ENCODE assay signal across 11 cellular contexts in the genomic region with DNA sequence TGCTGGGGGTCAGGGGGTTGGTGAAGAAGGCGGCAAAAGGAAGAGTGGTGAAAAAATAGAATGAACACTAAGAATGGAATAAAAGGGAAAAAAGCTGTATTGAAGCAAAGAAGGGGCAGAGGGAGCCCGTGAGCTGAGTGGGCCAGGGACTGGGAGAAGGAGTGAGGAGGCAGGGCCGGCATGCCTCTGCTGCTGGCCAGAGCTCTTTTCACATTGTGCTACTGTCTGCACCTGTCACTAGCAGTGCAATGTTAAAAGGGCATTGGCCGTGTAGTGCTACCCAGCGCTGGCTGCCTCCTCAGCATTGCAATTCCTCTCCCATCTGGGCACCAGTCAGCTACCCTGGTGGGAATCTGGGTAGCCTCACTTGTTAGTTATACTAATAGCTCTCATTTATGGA. TPM values are rescaled to one million over a fixed set of nuclear protein-coding genes. Genes with fewer than 3 reads are reported as not detected.
DNase-seq lines count a peak whose midpoint lies in the region; ATAC-seq and TF ChIP-seq lines count a peak whose summit lies in the region.
"Had no signal": no experiment of that assay in that cellular context is flagged by ENCODE, and none has a peak within 500 bp of the region (broad histone marks: within the 10 kb centered on the region; RNA-seq: fewer than 3 reads in every experiment).

No MANE protein-coding gene starts in this region.

- peaks cover 16% of the 10 kb centered on the region for H3K4me1 ChIP-seq in HAP-1

- ATAC-seq in GM19023 (IDR thresholded peaks at IDR 0.05; ENCODE audit: unreplicated experiment): no peak
- no peak for ATAC-seq in HG03097 (IDR thresholded peaks at IDR 0.05; ENCODE audit: low FRiP score, unreplicated experiment)
- ATAC-seq in HG03457 (IDR thresholded peaks at IDR 0.05; ENCODE audit: unreplicated experiment): no peak
- ATAC-seq: activated T-helper 17 cell treated with anti-CD3 and anti-CD28 coated beads, Interleukin-2, amount 50 U/mL, for 72 hours had no signal

- in situ Hi-C loops in HAP-1 (cut with MboI; ENCODE audit: low sequenced_read_pairs): loop anchor here (5.0 kb wide), 1 partner anchor 74 kb away; a partner anchor contains a TSS

- H3K27me3 ChIP-seq in HAP-1 (ENCODE audit: low read depth): no peaks in the 10 kb centered on the region
- peaks cover 6% of the 10 kb centered on the region for H3K27me3 ChIP-seq in kidney epithelial cell (ENCODE audit: control insufficient read depth, insufficient read depth, low read length)
- H3K27me3 ChIP-seq: testis had no signal

- H3K36me3 ChIP-seq in HAP-1 (replicated peaks) (peaks cover 13% of the 10 kb centered on the region), kidney epithelial cell (ENCODE audit: control insufficient read depth, insufficient read depth, low read length) (no peaks in the 10 kb centered on the region)
- H3K36me3 ChIP-seq: gastrocnemius medialis had no signal

- H3K4me3 ChIP-seq in HAP-1 (no peak overlapping the region), WI38 (ENCODE audit: low read depth, low read length) (no peak overlapping the region), kidney epithelial cell (ENCODE audit: low read depth, low read length) (no peak overlapping the region)
- H3K4me3 ChIP-seq: gastrocnemius medialis, testis had no signal

- TF ChIP-seq CTCF in AG09319 (IDR thresholded peaks at IDR 0.05; ENCODE audit: low read depth, low read length) (peak; percentile 50), WI38 (IDR thresholded peaks at IDR 0.05; ENCODE audit: low read depth, low read length) (0 out of 2 replicates have a peak, but pooled peaks have one; percentile 4), kidney epithelial cell (IDR thresholded peaks at IDR 0.05; ENCODE audit: insufficient read depth, low read length, poor library complexity, severe bottlenecking) (peak; percentile 45)

- H3K9me3 ChIP-seq in HAP-1: no peaks in the 10 kb centered on the region; the same call in 1 of the 2 replicates
- H3K9me3 ChIP-seq: gastrocnemius medialis, testis had no signal

- DNase-seq in AG09319 (ENCODE audit: extremely low read depth, low read depth): no peak
- peak; percentile 35 to 64 for DNase-seq in HAP-1 (ENCODE audit: low spot score in 2 of 2)
- DNase-seq in kidney epithelial cell (ENCODE audit: low read depth): no peak
- no peak for DNase-seq in stimulated activated CD4-positive, alpha-beta T cell treated with anti-CD3 and anti-CD28 coated beads, Interleukin-1b, Interleukin-23, amount 100 ng/mL, for 48 hours
- DNase-seq: testis had no signal

RNA-seq across cellular contexts. Expression of a gene that starts 8.7 kb away (rescaled TPM):
- total RNA-seq in kidney epithelial cell: 1.4 TPM in 1 of 2 replicates, not detected in the other

RNA-seq across cellular contexts. Expression of a gene that starts 16.6 kb away (rescaled TPM):
- 17.7 and 20.7 TPM in 2 replicates for total RNA-seq in kidney epithelial cell

RNA-seq across cellular contexts. Expression of a gene that starts 26.9 kb away (rescaled TPM):
- 62.4 and 69.2 TPM in 2 replicates for total RNA-seq in kidney epithelial cell

RNA-seq across cellular contexts. Expression of a gene that starts 43.5 kb away (rescaled TPM):
- total RNA-seq in kidney epithelial cell: 18.2 and 21.6 TPM in 2 replicates
- total RNA-seq: activated T-helper 17 cell treated with anti-CD3 and anti-CD28 coated beads, Interleukin-2, amount 50 U/mL, for 72 hours had no signal

Comparison
In these comparisons a context has a peak if more than half of its experiments do, and no peak if none do; other contexts are left out.
1. DNase-seq: peak in HAP-1 (2 of 2); none in AG09319 (single experiment), kidney epithelial cell (single experiment) and stimulated activated CD4-positive, alpha-beta T cell treated with anti-CD3 and anti-CD28 coated beads, Interleukin-1b, Interleukin-23, amount 100 ng/mL, for 48 hours (single experiment).
2. Peak in every context shown above with its lines, with median percentiles within 50 percentile points of each other: CTCF ChIP-seq.